1 cellular context compared by ENCODE assay signal in genomic region chr1:160046494-160047115, GRCh38.
TF ChIP-seq lines count a peak whose summit lies in the region.

No MANE protein-coding gene starts in this region.

TF ChIP-seq in K562, 482 proteins besides CTCF, POLR2A, EP300 and RAD21 (continued from another document and continues in another):
- TF ChIP-seq E2F3 (CRISPR knock-in tag; IDR thresholded peaks at IDR 0.05) (peak; percentile 71; the same call in 1 of the 2 replicates), COPS2 (conservative IDR thresholded peaks at IDR 0.05) (no peak), ESRRA (IDR thresholded peaks at IDR 0.05; ENCODE audit: borderline replicate concordance, low read depth) (peak; percentile 88; the same call in 1 of the 2 replicates), MXD1 (CRISPR knock-in tag; IDR thresholded peaks at IDR 0.05; ENCODE audit: borderline replicate concordance, poor library complexity, severe bottlenecking) (no peak), MCM2 (IDR thresholded peaks at IDR 0.05; ENCODE audit: low read depth) (no peak), ZNF740 (CRISPR knock-in tag; IDR thresholded peaks at IDR 0.05) (no peak; the same call in 1 of the 2 replicates), ZNF740 (tag; IDR thresholded peaks at IDR 0.05) (peak in 1 of 2 experiments; percentile 65; a peak in 2 of 4 replicates), FOSL1 (tag; conservative IDR thresholded peaks at IDR 0.05) (peak; percentile 72), TAF7 (tag; IDR thresholded peaks at IDR 0.05) (no peak), RUNX1 (IDR thresholded peaks at IDR 0.05; ENCODE audit: low read depth) (peak; percentile 93), NFIX (CRISPR knock-in tag; IDR thresholded peaks at IDR 0.05; ENCODE audit: low read depth) (no peak), ERF (CRISPR knock-in tag; IDR thresholded peaks at IDR 0.05) (peak; percentile 72; the same call in 1 of the 2 replicates), E2F1 (CRISPR knock-in tag; IDR thresholded peaks at IDR 0.05) (no peak), HSF4 (CRISPR knock-in tag; IDR thresholded peaks at IDR 0.05; ENCODE audit: borderline replicate concordance) (no peak), GATAD2B (IDR thresholded peaks at IDR 0.05; ENCODE audit: borderline replicate concordance) (no peak; the same call in 1 of the 2 replicates), ZNF398 (CRISPR knock-in tag; IDR thresholded peaks at IDR 0.05) (no peak), ZBTB2 (IDR thresholded peaks at IDR 0.05) (peak; percentile 75; the same call in 1 of the 2 replicates), CAMTA2 (CRISPR knock-in tag; conservative IDR thresholded peaks at IDR 0.05) (no peak), CREB5 (CRISPR knock-in tag; IDR thresholded peaks at IDR 0.05) (no peak), ZNF41 (CRISPR knock-in tag; conservative IDR thresholded peaks at IDR 0.05) (no peak), ETS1 (conservative IDR thresholded peaks at IDR 0.05; ENCODE audit: control insufficient read depth, low read depth, low read length) (peak; percentile 93), CCNT2 (IDR thresholded peaks at IDR 0.05; ENCODE audit: borderline replicate concordance, extremely low read depth, insufficient read length, low read depth, low read length) (peak; percentile 96), HMGXB4 (CRISPR knock-in tag; IDR thresholded peaks at IDR 0.05) (no peak), PREB (CRISPR knock-in tag; IDR thresholded peaks at IDR 0.05) (no peak), EZH2 (IDR thresholded peaks at IDR 0.05; ENCODE audit: borderline replicate concordance, low read depth, low read length) (no peak; the same call in 1 of the 2 replicates), TCFL5 (CRISPR knock-in tag; conservative IDR thresholded peaks at IDR 0.05) (0 out of 2 replicates have a peak, but pooled peaks have one; percentile 49), TBL1XR1 (IDR thresholded peaks at IDR 0.05; ENCODE audit: low read length in 2 of 2) (peak; percentile 79; a peak in 3 of 4 replicates), KLF13 (tag; IDR thresholded peaks at IDR 0.05; ENCODE audit: borderline replicate concordance, low read depth) (peak; percentile 55; the same call in 1 of the 2 replicates), RFX5 (IDR thresholded peaks at IDR 0.05; ENCODE audit: low read depth, low read length) (no peak), EHMT2 (IDR thresholded peaks at IDR 0.05) (0 out of 2 replicates have a peak, but pooled peaks have one; percentile 53), BCL6 (CRISPR knock-in tag; IDR thresholded peaks at IDR 0.05) (no peak), MTA1 (IDR thresholded peaks at IDR 0.05; ENCODE audit: borderline replicate concordance) (peak; percentile 79), PHF21A (IDR thresholded peaks at IDR 0.05; ENCODE audit: borderline replicate concordance, low read depth) (peak; percentile 61; the same call in 1 of the 2 replicates), AFF4 (CRISPR knock-in tag; IDR thresholded peaks at IDR 0.05) (no peak; the same call in 1 of the 2 replicates), ZNF280B (CRISPR knock-in tag; IDR thresholded peaks at IDR 0.05) (no peak), SRF (CRISPR knock-in tag; IDR thresholded peaks at IDR 0.05) (no peak), CREB1 (IDR thresholded peaks at IDR 0.05) (peak; percentile 79), CREB1 (CRISPR knock-in tag; IDR thresholded peaks at IDR 0.05) (no peak), DIDO1 (tag; IDR thresholded peaks at IDR 0.05; ENCODE audit: low read depth) (no peak; the same call in 1 of the 2 replicates), ZNF764 (CRISPR knock-in tag; IDR thresholded peaks at IDR 0.05; ENCODE audit: low read depth) (no peak), CBFA2T3 (IDR thresholded peaks at IDR 0.05) (peak; percentile 99), KLF10 (CRISPR knock-in tag; IDR thresholded peaks at IDR 0.05) (no peak), ZNF780A (CRISPR knock-in tag; IDR thresholded peaks at IDR 0.05) (no peak), POLR3G (IDR thresholded peaks at IDR 0.05; ENCODE audit: extremely low read depth, insufficient read length, insufficient replicate concordance) (no peak), FIP1L1 (IDR thresholded peaks at IDR 0.05; ENCODE audit: low read depth, low read length, poor library complexity, severe bottlenecking) (no peak), HDGF (IDR thresholded peaks at IDR 0.05) (no peak), CGGBP1 (CRISPR knock-in tag; IDR thresholded peaks at IDR 0.05) (no peak), ZNF253 (CRISPR knock-in tag; conservative IDR thresholded peaks at IDR 0.05) (no peak)
